Comparison of ENCODE assay signal across 1 cellular context in the genomic region with DNA sequence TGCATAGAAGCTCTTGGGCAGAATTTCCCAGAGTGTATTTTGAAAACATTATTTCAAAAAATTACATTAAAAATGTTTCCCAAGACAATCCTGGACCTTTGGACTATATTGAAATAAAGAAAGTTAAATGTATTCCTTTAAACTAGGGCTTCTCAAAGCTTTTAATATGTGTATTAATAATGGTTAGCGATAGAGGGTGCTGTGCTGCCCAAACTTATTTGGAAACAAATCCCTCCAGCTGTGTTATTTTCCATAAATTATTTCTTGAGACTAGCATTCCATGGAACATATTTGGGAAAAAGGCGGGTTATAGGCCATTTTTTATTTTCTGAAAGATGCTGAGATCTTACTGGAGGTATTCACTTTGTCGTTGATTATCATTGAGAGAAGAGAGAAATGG.
TF ChIP-seq lines count a peak whose summit lies in the region.

No MANE protein-coding gene starts in this region.

TF ChIP-seq in SK-N-SH, 30 proteins besides CTCF, POLR2A, EP300 and RAD21 (continued from another document):
- TF ChIP-seq, protein P1, sequence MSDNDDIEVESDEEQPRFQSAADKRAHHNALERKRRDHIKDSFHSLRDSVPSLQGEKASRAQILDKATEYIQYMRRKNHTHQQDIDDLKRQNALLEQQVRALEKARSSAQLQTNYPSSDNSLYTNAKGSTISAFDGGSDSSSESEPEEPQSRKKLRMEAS (IDR thresholded peaks at IDR 0.05; ENCODE audit: low read depth), result no peak
- no peak for TF ChIP-seq SIN3A (IDR thresholded peaks at IDR 0.05; ENCODE audit: borderline replicate concordance, low read depth, low read length)
